In the genomic region with DNA sequence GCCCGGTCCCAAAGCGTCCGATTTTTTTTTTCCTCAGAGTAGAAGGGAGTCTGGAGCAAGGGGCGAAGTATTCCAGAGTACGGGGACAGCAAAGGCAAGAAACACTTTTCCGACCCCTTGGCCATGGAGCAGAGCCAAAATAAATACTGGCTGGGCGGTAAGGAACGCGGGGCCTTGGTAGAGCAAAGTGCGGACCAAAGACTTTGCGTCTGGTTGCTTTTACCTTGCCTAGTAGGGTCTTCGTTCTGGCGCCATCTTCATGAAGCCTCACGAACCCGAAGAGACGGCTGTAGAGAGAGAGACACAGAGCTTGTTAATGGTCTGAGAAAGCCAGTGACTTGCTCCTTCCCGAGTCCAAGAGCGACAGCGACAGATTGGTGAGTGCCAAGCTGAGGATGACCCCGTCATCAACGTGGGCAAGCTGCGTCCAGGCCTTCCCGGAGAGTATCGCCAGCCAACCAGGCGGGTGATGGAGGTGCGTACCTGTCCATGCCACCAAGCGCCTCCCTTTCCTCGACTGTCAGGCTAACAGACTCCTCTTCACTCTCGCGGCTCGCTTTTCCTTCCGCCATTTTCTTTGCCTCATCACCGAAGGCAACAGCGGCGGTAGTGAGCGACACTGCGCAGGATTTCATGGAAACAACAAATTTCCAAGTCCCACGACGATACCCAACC, we compare ENCODE assay signal across 8 cellular contexts. TPM values are rescaled to one million over a fixed set of nuclear protein-coding genes. Genes with fewer than 3 reads are reported as not detected.
DNase-seq lines count a peak whose midpoint lies in the region; ATAC-seq lines count a peak whose summit lies in the region.

No MANE protein-coding gene starts in this region.

- peaks cover 26% of the 10 kb centered on the region for H3K36me3 Mint-ChIP-seq in activated CD4-positive, alpha-beta T cell treated with anti-CD3 and anti-CD28 coated beads, Interleukin-2, amount 10 ng/mL, durations not matched to agents 7 days and 5 days (ENCODE audit: low read depth)

- peak overlapping the region; percentile 90 for H3K4me3 Mint-ChIP-seq in activated CD4-positive, alpha-beta T cell treated with anti-CD3 and anti-CD28 coated beads, Interleukin-2, amount 10 ng/mL, durations not matched to agents 7 days and 5 days

- ATAC-seq in HG03045 (IDR thresholded peaks at IDR 0.05; ENCODE audit: unreplicated experiment) (peak; percentile 41), GM21381 (IDR thresholded peaks at IDR 0.05; ENCODE audit: unreplicated experiment) (no peak), GM18873 (IDR thresholded peaks at IDR 0.05; ENCODE audit: low FRiP score, unreplicated experiment) (no peak)

- H3K4me1 Mint-ChIP-seq in activated CD4-positive, alpha-beta T cell treated with anti-CD3 and anti-CD28 coated beads, Interleukin-2, amount 10 ng/mL, durations not matched to agents 7 days and 5 days: peaks cover 27% of the 10 kb centered on the region

- DNase-seq in AG20443 (ENCODE audit: low spot score) (peak; percentile 17), globus pallidus (ENCODE audit: low spot score) (peak; percentile 43), NCI-H1417 (lab: John Stamatoyannopoulos, UW) (no peak)
- peak; percentile 73 for DNase-seq in activated CD4-positive, alpha-beta T cell treated with anti-CD3 and anti-CD28 coated beads, Interleukin-2, amount 10 ng/mL, durations not matched to agents 7 days and 5 days
- DNase-seq in stimulated activated CD4-positive, alpha-beta T cell treated with anti-CD3 and anti-CD28 coated beads, Interleukin-4, amount 100 ng/mL, for 48 hours (ENCODE audit: low read depth in 2 of 2): peak; percentile 27 to 49

- CTCF ChIA-PET in activated CD4-positive, alpha-beta T cell treated with anti-CD3 and anti-CD28 coated beads, Interleukin-2, amount 10 ng/mL, durations not matched to agents 7 days and 5 days (lab: Charles Lee): no interaction called here

- POLR2A ChIA-PET in activated CD4-positive, alpha-beta T cell treated with anti-CD3 and anti-CD28 coated beads, Interleukin-2, amount 10 ng/mL, durations not matched to agents 7 days and 5 days (lab: Charles Lee): no interaction called here

- H3K9me3 Mint-ChIP-seq in activated CD4-positive, alpha-beta T cell treated with anti-CD3 and anti-CD28 coated beads, Interleukin-2, amount 10 ng/mL, durations not matched to agents 7 days and 5 days: no peaks in the 10 kb centered on the region

- no peaks in the 10 kb centered on the region for H3K27me3 Mint-ChIP-seq in activated CD4-positive, alpha-beta T cell treated with anti-CD3 and anti-CD28 coated beads, Interleukin-2, amount 10 ng/mL, durations not matched to agents 7 days and 5 days

- H3K27ac Mint-ChIP-seq in activated CD4-positive, alpha-beta T cell treated with anti-CD3 and anti-CD28 coated beads, Interleukin-2, amount 10 ng/mL, durations not matched to agents 7 days and 5 days: peak overlapping the region; percentile 99

RNA-seq across cellular contexts. Expression of gene UTY, which starts 0.7 kb away (rescaled TPM):
- total RNA-seq in activated CD4-positive, alpha-beta T cell treated with anti-CD3 and anti-CD28 coated beads, Interleukin-2, amount 10 ng/mL, durations not matched to agents 7 days and 5 days: 10 to 100 TPM; 28.2 to 28.4 TPM

Comparison
In these comparisons a context has a peak if more than half of its experiments do, and no peak if none do; other contexts are left out.
1. DNase-seq: peak in AG20443 (single experiment), activated CD4-positive, alpha-beta T cell treated with anti-CD3 and anti-CD28 coated beads, Interleukin-2, amount 10 ng/mL, durations not matched to agents 7 days and 5 days (single experiment), globus pallidus (single experiment) and stimulated activated CD4-positive, alpha-beta T cell treated with anti-CD3 and anti-CD28 coated beads, Interleukin-4, amount 100 ng/mL, for 48 hours (2 of 2); none in NCI-H1417 (0 of 3).